1 cellular context compared by ENCODE assay signal in the genomic region with DNA sequence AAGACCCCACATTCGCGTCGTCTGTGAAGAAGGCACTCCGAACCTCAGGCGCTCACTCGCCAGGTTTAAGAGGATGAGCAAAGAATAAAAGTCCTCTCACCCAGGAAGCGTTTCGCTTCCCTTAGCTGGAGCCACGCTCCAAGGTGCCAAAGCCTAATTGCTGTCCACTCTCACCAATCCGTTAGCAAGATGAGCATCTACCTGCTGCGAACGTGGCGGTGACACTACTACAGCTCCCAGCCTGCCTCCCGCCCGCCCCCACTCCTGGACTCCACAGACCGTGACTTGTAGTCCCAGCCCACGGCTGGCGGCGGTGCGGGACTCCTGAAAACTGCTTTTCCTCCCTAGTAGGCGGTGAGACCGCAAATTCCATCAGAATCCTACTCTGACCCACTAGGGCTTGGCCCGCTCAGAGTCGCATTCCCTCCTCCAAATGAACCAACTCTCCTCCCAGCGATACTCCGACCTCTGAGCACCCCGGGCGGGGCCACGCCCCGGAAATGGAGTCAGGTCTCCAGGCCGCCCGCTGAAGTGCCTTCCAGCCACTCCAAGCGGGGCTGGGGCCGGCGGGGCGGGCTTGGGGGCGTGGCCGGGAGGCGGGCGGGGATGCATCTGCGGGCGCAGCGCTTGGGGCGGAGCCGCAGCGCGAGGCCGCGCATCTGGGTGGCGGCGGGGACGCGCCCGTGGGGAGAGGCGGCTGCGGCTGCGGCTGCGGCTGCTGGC.
TF ChIP-seq lines count a peak whose summit lies in the region.

No MANE protein-coding gene starts in this region.

TF ChIP-seq in HEK293, 187 proteins besides CTCF, POLR2A, EP300 and RAD21 (continued from another document and continues in another):
- no peak for TF ChIP-seq MEIS1 (CRISPR knock-in tag; IDR thresholded peaks at IDR 0.05; ENCODE audit: borderline replicate concordance)
- no peak for TF ChIP-seq TSHZ1 (tag by site-specific recombination; IDR thresholded peaks at IDR 0.05; ENCODE audit: borderline replicate concordance)
- TF ChIP-seq HOXA7 (CRISPR knock-in tag; IDR thresholded peaks at IDR 0.05; ENCODE audit: borderline replicate concordance): no peak
- TF ChIP-seq ZNF654 (tag by site-specific recombination; IDR thresholded peaks at IDR 0.05; ENCODE audit: low read depth): no peak
- no peak for TF ChIP-seq ZNF585B (tag by site-specific recombination; IDR thresholded peaks at IDR 0.05)
- TF ChIP-seq, protein P1, sequence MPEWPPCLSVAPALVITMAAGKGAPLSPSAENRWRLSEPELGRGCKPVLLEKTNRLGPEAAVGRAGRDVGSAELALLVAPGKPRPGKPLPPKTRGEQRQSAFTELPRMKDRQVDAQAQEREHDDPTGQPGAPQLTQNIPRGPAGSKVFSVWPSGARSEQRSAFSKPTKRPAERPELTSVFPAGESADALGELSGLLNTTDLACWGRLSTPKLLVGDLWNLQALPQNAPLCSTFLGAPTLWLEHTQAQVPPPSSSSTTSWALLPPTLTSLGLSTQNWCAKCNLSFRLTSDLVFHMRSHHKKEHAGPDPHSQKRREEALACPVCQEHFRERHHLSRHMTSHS (tag by site-specific recombination; IDR thresholded peaks at IDR 0.05): no peak
- no peak for TF ChIP-seq ZNF843 (tag by site-specific recombination; IDR thresholded peaks at IDR 0.05)
- TF ChIP-seq ZNF324 (tag by site-specific recombination; IDR thresholded peaks at IDR 0.05): no peak
- TF ChIP-seq SCRT1 (tag by site-specific recombination; IDR thresholded peaks at IDR 0.05; ENCODE audit: borderline replicate concordance): no peak
- TF ChIP-seq ZXDB (tag by site-specific recombination; IDR thresholded peaks at IDR 0.05): peak; percentile 48; the same call in 1 of the 2 replicates
- no peak for TF ChIP-seq ZNF658 (tag by site-specific recombination; IDR thresholded peaks at IDR 0.05)
- no peak for TF ChIP-seq ZNF677 (tag by site-specific recombination; IDR thresholded peaks at IDR 0.05)
- TF ChIP-seq ZNF707 (tag by site-specific recombination; IDR thresholded peaks at IDR 0.05): no peak
- no peak for TF ChIP-seq YY2 (tag by site-specific recombination; IDR thresholded peaks at IDR 0.05)
- TF ChIP-seq, protein P2, sequence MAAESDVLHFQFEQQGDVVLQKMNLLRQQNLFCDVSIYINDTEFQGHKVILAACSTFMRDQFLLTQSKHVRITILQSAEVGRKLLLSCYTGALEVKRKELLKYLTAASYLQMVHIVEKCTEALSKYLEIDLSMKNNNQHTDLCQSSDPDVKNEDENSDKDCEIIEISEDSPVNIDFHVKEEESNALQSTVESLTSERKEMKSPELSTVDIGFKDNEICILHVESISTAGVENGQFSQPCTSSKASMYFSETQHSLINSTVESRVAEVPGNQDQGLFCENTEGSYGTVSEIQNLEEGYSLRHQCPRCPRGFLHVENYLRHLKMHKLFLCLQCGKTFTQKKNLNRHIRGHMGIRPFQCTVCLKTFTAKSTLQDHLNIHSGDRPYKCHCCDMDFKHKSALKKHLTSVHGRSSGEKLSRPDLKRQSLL (tag by site-specific recombination; IDR thresholded peaks at IDR 0.05): no peak
- no peak for TF ChIP-seq ZNF544 (tag by site-specific recombination; IDR thresholded peaks at IDR 0.05)
- no peak for TF ChIP-seq ZNF292 (tag by site-specific recombination; IDR thresholded peaks at IDR 0.05; ENCODE audit: borderline replicate concordance, low read depth)
- TF ChIP-seq ZNF501 (tag by site-specific recombination; IDR thresholded peaks at IDR 0.05): 0 out of 2 replicates have a peak, but pooled peaks have one; percentile 45
- TF ChIP-seq ZNF514 (tag by site-specific recombination; IDR thresholded peaks at IDR 0.05): no peak
- TF ChIP-seq ZSCAN30 (tag by site-specific recombination; IDR thresholded peaks at IDR 0.05): no peak
- no peak for TF ChIP-seq HOXC10 (CRISPR knock-in tag; IDR thresholded peaks at IDR 0.05)
- TF ChIP-seq ZNF624 (tag by site-specific recombination; IDR thresholded peaks at IDR 0.05): no peak
- peak; percentile 55; the same call in 1 of the 2 replicates for TF ChIP-seq PRDM1 (tag by site-specific recombination; IDR thresholded peaks at IDR 0.05)
- TF ChIP-seq ZNF596 (tag by site-specific recombination; IDR thresholded peaks at IDR 0.05): no peak
- TF ChIP-seq, protein P3, sequence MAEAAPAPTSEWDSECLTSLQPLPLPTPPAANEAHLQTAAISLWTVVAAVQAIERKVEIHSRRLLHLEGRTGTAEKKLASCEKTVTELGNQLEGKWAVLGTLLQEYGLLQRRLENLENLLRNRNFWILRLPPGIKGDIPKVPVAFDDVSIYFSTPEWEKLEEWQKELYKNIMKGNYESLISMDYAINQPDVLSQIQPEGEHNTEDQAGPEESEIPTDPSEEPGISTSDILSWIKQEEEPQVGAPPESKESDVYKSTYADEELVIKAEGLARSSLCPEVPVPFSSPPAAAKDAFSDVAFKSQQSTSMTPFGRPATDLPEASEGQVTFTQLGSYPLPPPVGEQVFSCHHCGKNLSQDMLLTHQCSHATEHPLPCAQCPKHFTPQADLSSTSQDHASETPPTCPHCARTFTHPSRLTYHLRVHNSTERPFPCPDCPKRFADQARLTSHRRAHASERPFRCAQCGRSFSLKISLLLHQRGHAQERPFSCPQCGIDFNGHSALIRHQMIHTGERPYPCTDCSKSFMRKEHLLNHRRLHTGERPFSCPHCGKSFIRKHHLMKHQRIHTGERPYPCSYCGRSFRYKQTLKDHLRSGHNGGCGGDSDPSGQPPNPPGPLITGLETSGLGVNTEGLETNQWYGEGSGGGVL (tag by site-specific recombination; IDR thresholded peaks at IDR 0.05): no peak
- no peak for TF ChIP-seq ZNF248 (tag by site-specific recombination; IDR thresholded peaks at IDR 0.05)
- 0 out of 2 replicates have a peak, but pooled peaks have one; percentile 25 for TF ChIP-seq ZNF24 (tag by site-specific recombination; IDR thresholded peaks at IDR 0.05)
- TF ChIP-seq, protein P4, sequence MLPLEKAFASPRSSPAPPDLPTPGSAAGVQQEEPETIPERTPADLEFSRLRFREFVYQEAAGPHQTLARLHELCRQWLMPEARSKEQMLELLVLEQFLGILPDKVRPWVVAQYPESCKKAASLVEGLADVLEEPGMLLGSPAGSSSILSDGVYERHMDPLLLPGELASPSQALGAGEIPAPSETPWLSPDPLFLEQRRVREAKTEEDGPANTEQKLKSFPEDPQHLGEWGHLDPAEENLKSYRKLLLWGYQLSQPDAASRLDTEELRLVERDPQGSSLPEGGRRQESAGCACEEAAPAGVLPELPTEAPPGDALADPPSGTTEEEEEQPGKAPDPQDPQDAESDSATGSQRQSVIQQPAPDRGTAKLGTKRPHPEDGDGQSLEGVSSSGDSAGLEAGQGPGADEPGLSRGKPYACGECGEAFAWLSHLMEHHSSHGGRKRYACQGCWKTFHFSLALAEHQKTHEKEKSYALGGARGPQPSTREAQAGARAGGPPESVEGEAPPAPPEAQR (tag by site-specific recombination; IDR thresholded peaks at IDR 0.05): no peak
- no peak for TF ChIP-seq REPIN1 (tag by site-specific recombination; IDR thresholded peaks at IDR 0.05; ENCODE audit: low read depth)
- TF ChIP-seq IKZF3 (tag by site-specific recombination; IDR thresholded peaks at IDR 0.05): 0 out of 2 replicates have a peak, but pooled peaks have one; percentile 34
- no peak for TF ChIP-seq ZNF785 (tag by site-specific recombination; IDR thresholded peaks at IDR 0.05)
- TF ChIP-seq HOXD13 (CRISPR knock-in tag; IDR thresholded peaks at IDR 0.05; ENCODE audit: borderline replicate concordance): no peak
- TF ChIP-seq ZBTB8A (tag by site-specific recombination; IDR thresholded peaks at IDR 0.05): no peak
- TF ChIP-seq ZNF777 (tag by site-specific recombination; IDR thresholded peaks at IDR 0.05; ENCODE audit: borderline replicate concordance): no peak
- TF ChIP-seq, protein P5, sequence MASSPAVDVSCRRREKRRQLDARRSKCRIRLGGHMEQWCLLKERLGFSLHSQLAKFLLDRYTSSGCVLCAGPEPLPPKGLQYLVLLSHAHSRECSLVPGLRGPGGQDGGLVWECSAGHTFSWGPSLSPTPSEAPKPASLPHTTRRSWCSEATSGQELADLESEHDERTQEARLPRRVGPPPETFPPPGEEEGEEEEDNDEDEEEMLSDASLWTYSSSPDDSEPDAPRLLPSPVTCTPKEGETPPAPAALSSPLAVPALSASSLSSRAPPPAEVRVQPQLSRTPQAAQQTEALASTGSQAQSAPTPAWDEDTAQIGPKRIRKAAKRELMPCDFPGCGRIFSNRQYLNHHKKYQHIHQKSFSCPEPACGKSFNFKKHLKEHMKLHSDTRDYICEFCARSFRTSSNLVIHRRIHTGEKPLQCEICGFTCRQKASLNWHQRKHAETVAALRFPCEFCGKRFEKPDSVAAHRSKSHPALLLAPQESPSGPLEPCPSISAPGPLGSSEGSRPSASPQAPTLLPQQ (tag by site-specific recombination; IDR thresholded peaks at IDR 0.05): 0 out of 2 replicates have a peak, but pooled peaks have one; percentile 16
- TF ChIP-seq, protein P6, sequence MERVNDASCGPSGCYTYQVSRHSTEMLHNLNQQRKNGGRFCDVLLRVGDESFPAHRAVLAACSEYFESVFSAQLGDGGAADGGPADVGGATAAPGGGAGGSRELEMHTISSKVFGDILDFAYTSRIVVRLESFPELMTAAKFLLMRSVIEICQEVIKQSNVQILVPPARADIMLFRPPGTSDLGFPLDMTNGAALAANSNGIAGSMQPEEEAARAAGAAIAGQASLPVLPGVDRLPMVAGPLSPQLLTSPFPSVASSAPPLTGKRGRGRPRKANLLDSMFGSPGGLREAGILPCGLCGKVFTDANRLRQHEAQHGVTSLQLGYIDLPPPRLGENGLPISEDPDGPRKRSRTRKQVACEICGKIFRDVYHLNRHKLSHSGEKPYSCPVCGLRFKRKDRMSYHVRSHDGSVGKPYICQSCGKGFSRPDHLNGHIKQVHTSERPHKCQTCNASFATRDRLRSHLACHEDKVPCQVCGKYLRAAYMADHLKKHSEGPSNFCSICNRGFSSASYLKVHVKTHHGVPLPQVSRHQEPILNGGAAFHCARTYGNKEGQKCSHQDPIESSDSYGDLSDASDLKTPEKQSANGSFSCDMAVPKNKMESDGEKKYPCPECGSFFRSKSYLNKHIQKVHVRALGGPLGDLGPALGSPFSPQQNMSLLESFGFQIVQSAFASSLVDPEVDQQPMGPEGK (tag by site-specific recombination; IDR thresholded peaks at IDR 0.05): peak; percentile 33; the same call in 1 of the 2 replicates
- no peak for TF ChIP-seq ZNF791 (tag by site-specific recombination; IDR thresholded peaks at IDR 0.05)
- TF ChIP-seq, protein P7, sequence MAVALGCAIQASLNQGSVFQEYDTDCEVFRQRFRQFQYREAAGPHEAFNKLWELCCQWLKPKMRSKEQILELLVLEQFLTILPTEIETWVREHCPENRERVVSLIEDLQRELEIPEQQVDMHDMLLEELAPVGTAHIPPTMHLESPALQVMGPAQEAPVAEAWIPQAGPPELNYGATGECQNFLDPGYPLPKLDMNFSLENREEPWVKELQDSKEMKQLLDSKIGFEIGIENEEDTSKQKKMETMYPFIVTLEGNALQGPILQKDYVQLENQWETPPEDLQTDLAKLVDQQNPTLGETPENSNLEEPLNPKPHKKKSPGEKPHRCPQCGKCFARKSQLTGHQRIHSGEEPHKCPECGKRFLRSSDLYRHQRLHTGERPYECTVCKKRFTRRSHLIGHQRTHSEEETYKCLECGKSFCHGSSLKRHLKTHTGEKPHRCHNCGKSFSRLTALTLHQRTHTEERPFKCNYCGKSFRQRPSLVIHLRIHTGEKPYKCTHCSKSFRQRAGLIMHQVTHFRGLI (tag by site-specific recombination; IDR thresholded peaks at IDR 0.05): no peak
- no peak for TF ChIP-seq ZNF426 (tag by site-specific recombination; IDR thresholded peaks at IDR 0.05)
- no peak for TF ChIP-seq ZNF513 (tag by site-specific recombination; IDR thresholded peaks at IDR 0.05)
- peak; percentile 76 for TF ChIP-seq SP3 (tag by site-specific recombination; IDR thresholded peaks at IDR 0.05)
- TF ChIP-seq PRDM6 (tag by site-specific recombination; IDR thresholded peaks at IDR 0.05): no peak
